In genomic region chrY:7440786-7441535, GRCh38 we compare ENCODE assay signal across 17 cellular contexts.
"Had no signal": no experiment of that assay in that cellular context is flagged by ENCODE, and none has a peak within 500 bp of the region (broad histone marks: within the 10 kb centered on the region; RNA-seq: fewer than 3 reads in every experiment).

No MANE protein-coding gene starts in this region.

- H3K9me3 ChIP-seq: stomach had no signal

- H3K27me3 ChIP-seq: stomach had no signal

- H3K9me3 Mint-ChIP-seq: endodermal cell; naive B cell; nephron progenitor cell; stimulated activated naive B cell treated with anti-CD40 and anti-IgM and Interleukin-4, amounts not matched to agents 10 μg/mL and 1 μg/mL and 100 μg/mL, for 72 hours had no signal

- H3K36me3 Mint-ChIP-seq: naive B cell; stimulated activated naive B cell treated with anti-CD40 and anti-IgM and Interleukin-4, amounts not matched to agents 10 μg/mL and 1 μg/mL and 100 μg/mL, for 72 hours had no signal

- H3K27ac Mint-ChIP-seq: endodermal cell; naive B cell; nephron progenitor cell; stimulated activated naive B cell treated with anti-CD40 and anti-IgM and Interleukin-4, amounts not matched to agents 10 μg/mL and 1 μg/mL and 100 μg/mL, for 72 hours had no signal

- H3K4me1 Mint-ChIP-seq: endodermal cell; naive B cell; nephron progenitor cell; stimulated activated naive B cell treated with anti-CD40 and anti-IgM and Interleukin-4, amounts not matched to agents 10 μg/mL and 1 μg/mL and 100 μg/mL, for 72 hours had no signal

- DNase-seq: effector CD4-positive, alpha-beta T cell; endodermal cell; erythroblast; kidney glomerular epithelial cell; mesendoderm; naive B cell; nephron progenitor cell; posterior cingulate gyrus; stimulated activated CD4-positive, alpha-beta T cell treated with anti-CD3 and anti-CD28 coated beads, Interleukin-2, amount 100 ng/mL, for 24 hours; stimulated activated CD4-positive, alpha-beta T cell treated with anti-CD3 and anti-CD28 coated beads, Interleukin-4, amount 100 ng/mL, for 4 hours; stimulated activated naive B cell treated with anti-CD40 and anti-IgM and Interleukin-4, amounts not matched to agents 10 μg/mL and 1 μg/mL and 100 μg/mL, for 72 hours; stomach; substantia nigra; trophoblast cell had no signal

- H3K4me3 ChIP-seq: coronary artery, skin epidermis, stomach had no signal

- H3K4me3 Mint-ChIP-seq: endodermal cell; naive B cell; nephron progenitor cell; stimulated activated naive B cell treated with anti-CD40 and anti-IgM and Interleukin-4, amounts not matched to agents 10 μg/mL and 1 μg/mL and 100 μg/mL, for 72 hours had no signal

- H3K4me1 ChIP-seq: stomach had no signal

- ATAC-seq: sciatic nerve; stimulated activated naive B cell treated with anti-CD40 and anti-IgM and Interleukin-4, amounts not matched to agents 10 μg/mL and 1 μg/mL and 100 μg/mL, for 72 hours had no signal

- H3K27ac ChIP-seq: coronary artery, stomach had no signal

- H3K36me3 ChIP-seq: stomach had no signal
